ENCODE assay signal across 2 cellular contexts in genomic region chrX:80822346-80822745, GRCh38. TPM values are rescaled to one million over a fixed set of nuclear protein-coding genes. Genes with fewer than 3 reads are reported as not detected.
DNase-seq lines count a peak whose midpoint lies in the region; ATAC-seq, FAIRE-seq and TF ChIP-seq lines count a peak whose summit lies in the region.
"Not testable (repeated sequence)": the region's sequence is repeated elsewhere in the genome, so short reads cannot be mapped to it uniquely, and the experiment has no call there.

No MANE protein-coding gene starts in this region.

- not testable (repeated sequence) for BruUV-seq in K562 (replicated peaks; lab: Mats Ljungman, UMichigan)

- not testable (repeated sequence) for DNase-seq in K562 (ENCODE audit: extremely low read depth in 1 of 4, low spot score in 3 of 4)

- not testable (repeated sequence) for ATAC-seq in K562

- not testable (repeated sequence) for H3K9me1 ChIP-seq in K562 (ENCODE audit: control insufficient read depth, insufficient read depth, low read length)

- H3K79me2 ChIP-seq in K562 (ENCODE audit: control insufficient read depth, insufficient read depth, low read length), result not testable (repeated sequence)

- TF ChIP-seq CTCF in HEK293 (tag by site-specific recombination; IDR thresholded peaks at IDR 0.05); K562 (IDR thresholded peaks at IDR 0.05 in 2 of 3, conservative IDR thresholded peaks at IDR 0.05 in 1 of 3; ENCODE audit: insufficient read depth in 2 of 3, low read depth in 1 of 3, low read length in 3 of 3): not testable (repeated sequence)

- not testable (repeated sequence) for TF ChIP-seq EP300 in K562 (IDR thresholded peaks at IDR 0.05; ENCODE audit: low read length)

- H3K4me2 ChIP-seq in K562 (ENCODE audit: insufficient read depth, low read length), result not testable (repeated sequence)

- POLR2A ChIA-PET in HEK293 (lab: Yijun Ruan, JAX); K562 (lab: Yijun Ruan, JAX): not testable (repeated sequence)

- H3K36me3 ChIP-seq in HEK293 (ENCODE audit: control insufficient read depth in 2 of 2, insufficient read depth in 1 of 2, low read length in 2 of 2); K562 (ENCODE audit: control insufficient read depth, insufficient read depth, low read length): not testable (repeated sequence)

- not testable (repeated sequence) for TF ChIP-seq POLR2A in K562 (conservative IDR thresholded peaks at IDR 0.05)

- CTCF ChIA-PET in HEK293 (lab: Yijun Ruan, JAX); K562 (lab: Yijun Ruan, JAX; ENCODE audit: low intra/inter-chr PET ratio): not testable (repeated sequence)

- H4K20me1 ChIP-seq in K562 (replicated peaks; ENCODE audit: control insufficient read depth, insufficient read depth, low read length), result not testable (repeated sequence)

- not testable (repeated sequence) for H3K27ac ChIP-seq in HEK293 (ENCODE audit: extremely low read depth, low read depth, low read length); K562 (ENCODE audit: extremely low read depth, low read depth, low read length)

- not testable (repeated sequence) for H3K4me3 ChIP-seq in HEK293 (ENCODE audit: low read depth, low read length); K562

- not testable (repeated sequence) for H3K27me3 ChIP-seq in K562 (ENCODE audit: control insufficient read depth in 2 of 2, insufficient read depth in 2 of 2, low read length in 2 of 2)

- intact Hi-C loops in K562 (cut with micrococcal nuclease), result not testable (repeated sequence)

- not testable (repeated sequence) for TF ChIP-seq RAD21 in K562 (CRISPR knock-in tag; conservative IDR thresholded peaks at IDR 0.05 in 1 of 2, IDR thresholded peaks at IDR 0.05 in 1 of 2)

- H2AFZ ChIP-seq in K562 (ENCODE audit: low read depth, low read length), result not testable (repeated sequence)

- not testable (repeated sequence) for H3K4me1 ChIP-seq in HEK293 (ENCODE audit: control insufficient read depth, insufficient read depth, low read length); K562 (replicated peaks in 1 of 2; ENCODE audit: control insufficient read depth in 2 of 2, insufficient read depth in 2 of 2, low read length in 2 of 2)

- not testable (repeated sequence) for FAIRE-seq in K562 (lab: Jason Lieb, UNC)

- not testable (repeated sequence) for H3K9ac ChIP-seq in K562 (ENCODE audit: insufficient read depth in 1 of 2, low read depth in 2 of 2, low read length in 2 of 2)

- not testable (repeated sequence) for H3K9me3 ChIP-seq in HEK293 (ENCODE audit: control insufficient read depth, insufficient read depth, low read depth, low read length); K562 (replicated peaks; ENCODE audit: control insufficient read depth, insufficient read depth, low read depth, low read length)

- in situ Hi-C loops in K562 (cut with MboI), result not testable (repeated sequence)

TF ChIP-seq in HEK293, 187 proteins besides CTCF, POLR2A, EP300 and RAD21:
- TF ChIP-seq ZNF146 (tag by site-specific recombination; IDR thresholded peaks at IDR 0.05) (peak; percentile 97), ZNF280D (tag by site-specific recombination; IDR thresholded peaks at IDR 0.05) (0 out of 2 replicates have a peak, but pooled peaks have one; percentile 78)
TF ChIP-seq in HEK293: peak in this region for 2; not testable (repeated sequence) for 185.

TF ChIP-seq in K562, 482 proteins besides CTCF, POLR2A, EP300 and RAD21:
- peak; percentile 36 for TF ChIP-seq RBM25 (IDR thresholded peaks at IDR 0.05; ENCODE audit: low read depth, low read length, severe bottlenecking)
- peak; percentile 88 for TF ChIP-seq ZNF146 (CRISPR knock-in tag; IDR thresholded peaks at IDR 0.05; ENCODE audit: unreplicated experiment)

RNA-seq across cellular contexts. Expression of gene BRWD3, which starts 12.7 kb away (rescaled TPM):
- total RNA-seq in K562 (2011; cell fraction: chromatin; rRNA removed; ENCODE audit: low replicate concordance), result 41.0 and 116 TPM in 2 replicates
- total RNA-seq in K562 (2011; cell fraction: nucleolus; rRNA removed), result 10.3 and 12.0 TPM in 2 replicates
- 80.4 and 152 TPM in 2 replicates for total RNA-seq in K562 (2011; cell fraction: nucleoplasm; rRNA removed)
- total RNA-seq in K562 (2014; rRNA removed) (3.1 and 6.4 TPM in 2 replicates), K562 (2014; rRNA removed; fragmentation: Illumina TruSeq; extraction: Trizol) (11.5 and 12.4 TPM in 2 replicates), K562 (2015; rRNA removed; fragmentation: Illumina TruSeq; extraction: Trizol) (11.6 and 12.0 TPM in 2 replicates), K562 (2021) (10.3 and 11.6 TPM in 2 replicates)
- polyA plus RNA-seq in K562 (2011; rRNA removed) (9.1 and 14.3 TPM in 2 replicates), K562 (2014; fragmentation: Illumina TruSeq; extraction: Trizol) (5.6 and 5.8 TPM in 2 replicates), K562 (2014; fragmentation: Nextera tagmentation; extraction: Ambion mirVana) (under 1 TPM; 0.56 to 0.72 TPM), K562 (2014; rRNA removed) (3.4 and 5.6 TPM in 2 replicates)
- 2.6 and 4.7 TPM in 2 replicates for polyA plus RNA-seq in K562 (2011; cell fraction: cytosol; rRNA removed)
- 15.1 and 15.3 TPM in 2 replicates for polyA plus RNA-seq in K562 (2011; cell fraction: nucleus; rRNA removed)
- polyA plus RNA-seq in K562 (2012), result 2.6 and 3.7 TPM in 2 replicates
- 67.5 and 70.4 TPM in 2 replicates for polyA minus RNA-seq in K562 (2011; rRNA and poly(A)+ RNA removed)
- polyA minus RNA-seq in K562 (2011; cell fraction: cytosol; rRNA and poly(A)+ RNA removed), result 11.6 and 16.0 TPM in 2 replicates
- polyA minus RNA-seq in K562 (2011; cell fraction: nucleus; rRNA and poly(A)+ RNA removed), result 28.7 and 36.1 TPM in 2 replicates
